Comparison of ENCODE assay signal across 8 cellular contexts in genomic region chr12:106140223-106140986, GRCh38. TPM values are rescaled to one million over a fixed set of nuclear protein-coding genes. Genes with fewer than 3 reads are reported as not detected.
DNase-seq lines count a peak whose midpoint lies in the region; ATAC-seq, FAIRE-seq and TF ChIP-seq lines count a peak whose summit lies in the region.

No MANE protein-coding gene starts in this region.

- POLR2A ChIA-PET in endothelial cell of umbilical vein (lab: Charles Lee), result no interaction called here
- POLR2A ChIA-PET in naive thymus-derived CD4-positive, alpha-beta T cell (lab: Charles Lee), result no interaction called here

- H4K20me1 ChIP-seq in endothelial cell of umbilical vein (replicated peaks; ENCODE audit: control insufficient read depth, extremely low read depth, insufficient read depth, low read length), result no peaks in the 10 kb centered on the region

- peaks cover 10% of the 10 kb centered on the region for H3K4me1 Mint-ChIP-seq in stimulated activated naive CD8-positive, alpha-beta T cell treated with anti-CD3 and anti-CD28 coated beads, Interleukin-15, Interleukin-2, amounts not matched to agents 100 ng/mL and 50 ng/mL, for 24 hours (ENCODE audit: low read depth)
- H3K4me1 Mint-ChIP-seq in naive thymus-derived CD4-positive, alpha-beta T cell, result peaks cover 0 to 24% (median 12%) of the 10 kb centered on the region in 7 donors

- H3K27ac ChIP-seq in endothelial cell of umbilical vein (ENCODE audit: insufficient read depth, low read depth, low read length), result peak overlapping the region; percentile 89
- H3K27ac ChIP-seq in naive thymus-derived CD4-positive, alpha-beta T cell (ENCODE audit: low read depth, low read length), result no peak overlapping the region

- H3K27me3 ChIP-seq in endothelial cell of umbilical vein (ENCODE audit: control insufficient read depth in 2 of 2, insufficient read depth in 2 of 2, low read length in 2 of 2), result no peaks in the 10 kb centered on the region
- H3K27me3 ChIP-seq in naive thymus-derived CD4-positive, alpha-beta T cell (ENCODE audit: control insufficient read depth in 2 of 2, insufficient read depth in 2 of 2, low read length in 2 of 2), result peaks cover 12 to 17% of the 10 kb centered on the region in 2 donors

- no peak overlapping the region for H2AFZ ChIP-seq in endothelial cell of umbilical vein (ENCODE audit: low read depth, low read length)

- peak overlapping the region; percentile 49 for H3K4me3 Mint-ChIP-seq in stimulated activated naive CD8-positive, alpha-beta T cell treated with anti-CD3 and anti-CD28 coated beads, Interleukin-15, Interleukin-2, amounts not matched to agents 100 ng/mL and 50 ng/mL, for 24 hours
- H3K4me3 Mint-ChIP-seq in naive thymus-derived CD4-positive, alpha-beta T cell, result peak overlapping the region; percentile 4 to 79 (median 50)

- peaks cover 70% of the 10 kb centered on the region for H3K27me3 Mint-ChIP-seq in stimulated activated naive CD8-positive, alpha-beta T cell treated with anti-CD3 and anti-CD28 coated beads, Interleukin-15, Interleukin-2, amounts not matched to agents 100 ng/mL and 50 ng/mL, for 24 hours
- peaks cover 61 to 77% (median 64%) of the 10 kb centered on the region in 5 donors for H3K27me3 Mint-ChIP-seq in naive thymus-derived CD4-positive, alpha-beta T cell

- no peak for FAIRE-seq in endothelial cell of umbilical vein (lab: Jason Lieb, UNC)

- H3K9me1 ChIP-seq in endothelial cell of umbilical vein (replicated peaks; ENCODE audit: control insufficient read depth, extremely low read depth, insufficient read depth, low read length), result no peaks in the 10 kb centered on the region

- H3K36me3 Mint-ChIP-seq in stimulated activated naive CD8-positive, alpha-beta T cell treated with anti-CD3 and anti-CD28 coated beads, Interleukin-15, Interleukin-2, amounts not matched to agents 100 ng/mL and 50 ng/mL, for 24 hours (ENCODE audit: low read depth), result no peaks in the 10 kb centered on the region
- H3K36me3 Mint-ChIP-seq in naive thymus-derived CD4-positive, alpha-beta T cell, result no peaks in the 10 kb centered on the region

- H3K36me3 ChIP-seq in endothelial cell of umbilical vein (ENCODE audit: control insufficient read depth in 2 of 2, extremely low read depth in 1 of 2, insufficient read depth in 2 of 2, low read length in 2 of 2), result no peaks in the 10 kb centered on the region
- no peaks in the 10 kb centered on the region for H3K36me3 ChIP-seq in naive thymus-derived CD4-positive, alpha-beta T cell (ENCODE audit: control insufficient read depth in 2 of 3, insufficient read depth in 3 of 3, low read length in 3 of 3)

- no peaks in the 10 kb centered on the region for H3K9me3 Mint-ChIP-seq in stimulated activated naive CD8-positive, alpha-beta T cell treated with anti-CD3 and anti-CD28 coated beads, Interleukin-15, Interleukin-2, amounts not matched to agents 100 ng/mL and 50 ng/mL, for 24 hours
- H3K9me3 Mint-ChIP-seq in naive thymus-derived CD4-positive, alpha-beta T cell, result peaks cover 0 to 4% (median 0%) of the 10 kb centered on the region in 11 donors

- peaks cover 42% of the 10 kb centered on the region for H3K4me1 ChIP-seq in endothelial cell of umbilical vein (ENCODE audit: control insufficient read depth, extremely low read depth, insufficient read depth, low read length)
- H3K4me1 ChIP-seq in naive thymus-derived CD4-positive, alpha-beta T cell (ENCODE audit: control insufficient read depth in 2 of 2, insufficient read depth in 2 of 2, low read length in 2 of 2), result no peaks in the 10 kb centered on the region

- dilution Hi-C loops in endothelial cell of umbilical vein (cut with MboI; ENCODE audit: extremely low pct_ligation_motif_present, low sequenced_read_pairs), result no loop called here

- intact Hi-C loops in endothelial cell of umbilical vein (cut with micrococcal nuclease), result no loop called here
- intact Hi-C loops in naive thymus-derived CD4-positive, alpha-beta T cell (cut with micrococcal nuclease), result no loop called here

- H3K4me2 ChIP-seq in endothelial cell of umbilical vein (ENCODE audit: insufficient read depth, low read length), result peak overlapping the region; percentile 63

- TF ChIP-seq CTCF in endothelial cell of umbilical vein (IDR thresholded peaks at IDR 0.05; ENCODE audit: extremely low read depth in 1 of 2, insufficient read depth in 1 of 2, low read depth in 1 of 2, low read length in 2 of 2), result no peak

- peaks cover 31% of the 10 kb centered on the region for H3K79me2 ChIP-seq in endothelial cell of umbilical vein (ENCODE audit: control insufficient read depth, insufficient read depth, low read length)

- DNase-seq in stimulated activated naive CD8-positive, alpha-beta T cell treated with anti-CD3 and anti-CD28 coated beads, Interleukin-15, Interleukin-2, amounts not matched to agents 100 U/mL and 50 U/mL, for 24 hours, result no peak
- DNase-seq in endothelial cell of umbilical vein (ENCODE audit: low read depth, low spot score) (no peak), NOMO-1 (lab: John Stamatoyannopoulos, UW; ENCODE audit: unreplicated experiment in 2 of 2) (no peak), DMS153 (lab: John Stamatoyannopoulos, UW) (no peak), A172 (ENCODE audit: low spot score) (no peak)
- DNase-seq in naive thymus-derived CD4-positive, alpha-beta T cell, result no peak

- no peaks in the 10 kb centered on the region for H3K9me3 ChIP-seq in endothelial cell of umbilical vein (replicated peaks; ENCODE audit: control insufficient read depth, insufficient read depth, low read length)
- H3K9me3 ChIP-seq in naive thymus-derived CD4-positive, alpha-beta T cell (ENCODE audit: control insufficient read depth in 2 of 3, low read length in 3 of 3), result no peaks in the 10 kb centered on the region

- peak; percentile 27 for TF ChIP-seq POLR2A in endothelial cell of umbilical vein (IDR thresholded peaks at IDR 0.05; ENCODE audit: low read depth, low read length)

- BruUV-seq in endothelial cell of umbilical vein (replicated peaks; lab: Mats Ljungman, UMichigan), result TSS peak; percentile 38

- peak overlapping the region; percentile 89 for H3K9ac ChIP-seq in endothelial cell of umbilical vein (replicated peaks; ENCODE audit: extremely low read depth, insufficient read depth, low read length)

- CTCF ChIA-PET in endothelial cell of umbilical vein (lab: Charles Lee), result interaction anchor here (7.6 to 8.9 kb wide), 2 partner anchors 11 to 719 kb away, joined by 100 to 112 read pairs; no protein-coding TSS in a partner anchor
- CTCF ChIA-PET in naive thymus-derived CD4-positive, alpha-beta T cell (lab: Charles Lee), result no interaction called here

- peak overlapping the region in 2 of 3 experiments; percentile 72 to 73 for H3K4me3 ChIP-seq in endothelial cell of umbilical vein (replicated peaks in 1 of 3; ENCODE audit: insufficient read depth in 1 of 3, low read depth in 1 of 3, low read length in 3 of 3)
- H3K4me3 ChIP-seq in naive thymus-derived CD4-positive, alpha-beta T cell (ENCODE audit: low read length), result no peak overlapping the region

- ATAC-seq in stimulated activated naive CD8-positive, alpha-beta T cell treated with anti-CD3 and anti-CD28 coated beads, Interleukin-15, Interleukin-2, amounts not matched to agents 100 U/mL and 50 U/mL, for 24 hours, result no peak
- ATAC-seq in naive thymus-derived CD4-positive, alpha-beta T cell, result no peak
- no peak for ATAC-seq in GM21515 (IDR thresholded peaks at IDR 0.05; ENCODE audit: unreplicated experiment)

- no peak overlapping the region for H3K27ac Mint-ChIP-seq in stimulated activated naive CD8-positive, alpha-beta T cell treated with anti-CD3 and anti-CD28 coated beads, Interleukin-15, Interleukin-2, amounts not matched to agents 100 ng/mL and 50 ng/mL, for 24 hours
- no peak overlapping the region for H3K27ac Mint-ChIP-seq in naive thymus-derived CD4-positive, alpha-beta T cell

TF ChIP-seq in endothelial cell of umbilical vein, 7 proteins besides CTCF, POLR2A, EP300 and RAD21:
- TF ChIP-seq GATA2 (IDR thresholded peaks at IDR 0.05; ENCODE audit: insufficient read depth, insufficient read length, low read depth, low read length), result no peak
- TF ChIP-seq JUN (IDR thresholded peaks at IDR 0.05; ENCODE audit: borderline replicate concordance, insufficient read depth, insufficient read length, low read depth), result no peak
- no peak for TF ChIP-seq POLR2AphosphoS5 (IDR thresholded peaks at IDR 0.05; ENCODE audit: insufficient read depth, low read depth, low read length)
- TF ChIP-seq FOS (IDR thresholded peaks at IDR 0.05; ENCODE audit: borderline replicate concordance, insufficient read depth, low read length), result no peak
- TF ChIP-seq EZH2 (IDR thresholded peaks at IDR 0.05; ENCODE audit: borderline replicate concordance, low read depth, low read length, severe bottlenecking), result no peak
- no peak for TF ChIP-seq MYC (IDR thresholded peaks at IDR 0.05; ENCODE audit: low read depth, low read length)
- no peak for TF ChIP-seq MAX (IDR thresholded peaks at IDR 0.05; ENCODE audit: insufficient read depth, insufficient read length)

RNA-seq across cellular contexts. Expression of gene NUAK1, which starts 1.7 kb away (rescaled TPM):
- 34.2 and 38.0 TPM in 2 replicates for total RNA-seq in endothelial cell of umbilical vein
- polyA plus RNA-seq in endothelial cell of umbilical vein, result 19.8 and 39.7 TPM in 2 replicates
- polyA plus RNA-seq in endothelial cell of umbilical vein (2011; cell fraction: cytosol; rRNA removed), result 23.1 and 23.6 TPM in 2 replicates
- 38.8 and 44.0 TPM in 2 replicates for polyA plus RNA-seq in endothelial cell of umbilical vein (2011; cell fraction: nucleus; rRNA removed)
- 12.1 and 16.3 TPM in 2 replicates for polyA plus RNA-seq in endothelial cell of umbilical vein (2012)
- polyA minus RNA-seq in endothelial cell of umbilical vein, result 58.9 and 75.2 TPM in 2 replicates
- polyA minus RNA-seq in endothelial cell of umbilical vein (2011; cell fraction: cytosol; rRNA and poly(A)+ RNA removed), result 2.3 TPM
- 30.5 and 34.3 TPM in 2 replicates for polyA minus RNA-seq in endothelial cell of umbilical vein (2011; cell fraction: nucleus; rRNA and poly(A)+ RNA removed)
- under 1 TPM in 3 of 5 experiments, not detected in 2; 0.02 to 0.51 (median 0.08) TPM for total RNA-seq in naive thymus-derived CD4-positive, alpha-beta T cell
- polyA plus RNA-seq in naive thymus-derived CD4-positive, alpha-beta T cell, result not detected
- 35.5 and 36.1 TPM in 2 replicates for total RNA-seq in A172 (2014; rRNA removed; shearing (Covaris generic))

Comparison
In these comparisons a context has a peak if more than half of its experiments do, and no peak if none do; other contexts are left out.
1. RNA of gene NUAK1, which starts 1.7 kb away (total RNA-seq): 35.5 to 36.1 TPM in A172 and 34.2 to 38.0 TPM in endothelial cell of umbilical vein; 0.02 to 0.51 TPM in naive thymus-derived CD4-positive, alpha-beta T cell; every median in the first group is over 10 times any median in the second.